In genomic region chr2:156332452-156333273, GRCh38 we compare ENCODE assay signal across 8 cellular contexts. TPM values are rescaled to one million over a fixed set of nuclear protein-coding genes. Genes with fewer than 3 reads are reported as not detected.
DNase-seq lines count a peak whose midpoint lies in the region; TF ChIP-seq lines count a peak whose summit lies in the region.

Gene NR4A2 (minus strand): TSS chr2:156332721. CDS start chr2:156330186, 2,535 bp downstream.

- in situ Hi-C loops in GM23248 (cut with MboI), result no loop called here

- H2AFZ ChIP-seq in GM23248, result peak within 1 kb of the TSS; percentile 84
- peak within 1 kb of the TSS; percentile 48 for H2AFZ ChIP-seq in neural cell (ENCODE audit: low read depth, low read length)

- no peaks in the 10 kb centered on the region for H4K20me1 ChIP-seq in DOHH2 (ENCODE audit: control insufficient read depth, insufficient read depth, low read depth, low read length)
- H4K20me1 ChIP-seq in GM23248 (ENCODE audit: insufficient read depth), result no peaks in the 10 kb centered on the region
- H4K20me1 ChIP-seq in neural cell (ENCODE audit: insufficient read depth), result no peaks in the 10 kb centered on the region

- H3K36me3 ChIP-seq in DOHH2 (ENCODE audit: control insufficient read depth, low read length), result no peaks in the 10 kb centered on the region
- H3K36me3 ChIP-seq in GM23248 (ENCODE audit: low read depth), result no peaks in the 10 kb centered on the region
- no peaks in the 10 kb centered on the region for H3K36me3 ChIP-seq in neural cell (ENCODE audit: insufficient read depth, low read length)
- H3K36me3 ChIP-seq in stomach, result peaks cover 7 to 23% (median 19%) of the 10 kb centered on the region in 4 donors

- TF ChIP-seq POLR2A in stomach (IDR thresholded peaks at IDR 0.05), result peak in 2 of 4 donors; percentile 67 to 84

- peaks cover 29% of the 10 kb centered on the region for H3K4me1 ChIP-seq in DOHH2 (ENCODE audit: control insufficient read depth, low read length)
- peaks cover 17% of the 10 kb centered on the region; the same call in 1 of the 2 replicates for H3K4me1 ChIP-seq in GM23248 (ENCODE audit: insufficient read depth)
- H3K4me1 ChIP-seq in stomach, result peaks cover 0 to 47% (median 24%) of the 10 kb centered on the region in 4 donors

- DNase-seq in GM23248 (peak; percentile 97), LHCN-M2 (ENCODE audit: low read depth) (peak; percentile 67), SHP77 (lab: John Stamatoyannopoulos, UW) (peak; percentile 60 to 81), fibroblast of the aortic adventitia (ENCODE audit: low read depth) (peak; percentile 91), stomach (peak; percentile 96)
- DNase-seq in activated effector memory CD4-positive, alpha-beta T cell treated with anti-CD3 and anti-CD28 coated beads, Interleukin-2, amount 50 U/mL, for 16 hours, result peak; percentile 96

- no peaks in the 10 kb centered on the region for H3K9me3 ChIP-seq in DOHH2 (ENCODE audit: control insufficient read depth, insufficient read depth, low read length)
- H3K9me3 ChIP-seq in GM23248 (ENCODE audit: low read depth), result no peaks in the 10 kb centered on the region
- H3K9me3 ChIP-seq in neural cell (ENCODE audit: low read length), result peaks cover 5% of the 10 kb centered on the region
- H3K9me3 ChIP-seq in stomach, result no peaks in the 10 kb centered on the region

- TF ChIP-seq CTCF in DOHH2 (IDR thresholded peaks at IDR 0.05; ENCODE audit: low read depth, low read length, poor library complexity, severe bottlenecking) (no peak), fibroblast of the aortic adventitia (IDR thresholded peaks at IDR 0.05; ENCODE audit: insufficient read depth, low read length) (no peak), neural cell (IDR thresholded peaks at IDR 0.05; ENCODE audit: poor library complexity, severe bottlenecking) (no peak), stomach (IDR thresholded peaks at IDR 0.05) (no peak)

- H3K4me3 ChIP-seq in DOHH2 (ENCODE audit: low read length), result peak within 1 kb of the TSS; percentile 80
- H3K4me3 ChIP-seq in GM23248, result peak within 1 kb of the TSS; percentile 78
- H3K4me3 ChIP-seq in fibroblast of the aortic adventitia (ENCODE audit: low read depth, low read length), result peak within 1 kb of the TSS; percentile 84
- peak within 1 kb of the TSS; percentile 80 for H3K4me3 ChIP-seq in neural cell (ENCODE audit: low read length)
- H3K4me3 ChIP-seq in stomach, result peak within 1 kb of the TSS; percentile 73 to 85 (median 78)

- whole genome bisulfite sequencing in GM23248 (ENCODE audit: low coverage in 1 of 2, low lambda C conversion rate in 2 of 2, missing lambda C conversion rate in 2 of 2), 2 experiments, result 1% methylated on average over 62 to 75 of the region's 76 CpGs
- 0 to 1% (median 1%) methylated on average over 60 to 76 of the region's 76 CpGs for WGBS in stomach, 5 donors

- H3K4me2 ChIP-seq in DOHH2 (ENCODE audit: low read length) (peak within 1 kb of the TSS; percentile 98), GM23248 (ENCODE audit: unreplicated experiment) (peak within 1 kb of the TSS; percentile 82), neural cell (ENCODE audit: low read length) (peak within 1 kb of the TSS; percentile 99)

- H3K79me2 ChIP-seq in DOHH2 (ENCODE audit: control insufficient read depth, low read length) (no peaks in the 10 kb centered on the region), GM23248 (ENCODE audit: insufficient read depth) (peaks cover 20% of the 10 kb centered on the region), neural cell (replicated peaks; ENCODE audit: insufficient read depth, low read length) (no peaks in the 10 kb centered on the region)

- intact Hi-C loops in stomach (cut with DNase I; ENCODE audit: low total_unique reads), result no loop called here

- H3K9me2 ChIP-seq in DOHH2 (replicated peaks; ENCODE audit: control insufficient read depth, low read length) (no peaks in the 10 kb centered on the region), GM23248 (ENCODE audit: insufficient read depth) (no peaks in the 10 kb centered on the region), neural cell (ENCODE audit: insufficient read depth, low read length) (no peaks in the 10 kb centered on the region)

- TF ChIP-seq EP300 in neural cell (conservative IDR thresholded peaks at IDR 0.05; ENCODE audit: poor library complexity, severe bottlenecking) (no peak), stomach (IDR thresholded peaks at IDR 0.05) (no peak)

- peak within 1 kb of the TSS; percentile 98 for H3K9ac ChIP-seq in GM23248
- peak within 1 kb of the TSS; percentile 51 for H3K9ac ChIP-seq in neural cell (ENCODE audit: low read length)

- no peak for TF ChIP-seq RAD21 in neural cell (conservative IDR thresholded peaks at IDR 0.05)

- H3K27ac ChIP-seq in DOHH2 (ENCODE audit: low read depth, low read length) (no peak within 1 kb of the TSS), GM23248 (peak within 1 kb of the TSS; percentile 99), neural cell (ENCODE audit: low read length) (no peak within 1 kb of the TSS), stomach (peak within 1 kb of the TSS; percentile 95 to 100 (median 99))

- H3K27me3 ChIP-seq in DOHH2 (ENCODE audit: control insufficient read depth, low read length) (peaks cover 52% of the 10 kb centered on the region), GM23248 (replicated peaks; ENCODE audit: insufficient read depth) (no peaks in the 10 kb centered on the region), neural cell (ENCODE audit: insufficient read depth, low read depth, low read length) (peaks cover 83% of the 10 kb centered on the region), stomach (peaks cover 0 to 26% (median 0%) of the 10 kb centered on the region in 3 donors)

- peaks cover 8% of the 10 kb centered on the region for H3F3A ChIP-seq in DOHH2 (ENCODE audit: control insufficient read depth, insufficient read depth)
- H3F3A ChIP-seq in GM23248 (ENCODE audit: insufficient read depth), result peaks cover 38% of the 10 kb centered on the region
- H3F3A ChIP-seq in neural cell (ENCODE audit: insufficient read depth, low read length, poor library complexity, severe bottlenecking), result peaks cover 5% of the 10 kb centered on the region

TF ChIP-seq in neural cell, 6 proteins besides CTCF, POLR2A, EP300 and RAD21:
- TF ChIP-seq REST (IDR thresholded peaks at IDR 0.05; ENCODE audit: borderline replicate concordance) (no peak), SMC3 (conservative IDR thresholded peaks at IDR 0.05; ENCODE audit: poor library complexity) (peak; percentile 16), MXI1 (conservative IDR thresholded peaks at IDR 0.05; ENCODE audit: poor library complexity, severe bottlenecking) (peak; percentile 68), EZH2 (IDR thresholded peaks at IDR 0.05; ENCODE audit: borderline replicate concordance, insufficient read depth, low read length, poor library complexity, severe bottlenecking) (no peak), TAF1 (IDR thresholded peaks at IDR 0.05; ENCODE audit: low read depth) (no peak), POLR2AphosphoS5 (IDR thresholded peaks at IDR 0.05) (no peak)
TF ChIP-seq in neural cell: peak in this region for 2.

RNA-seq across cellular contexts. Expression of gene NR4A2, which starts in this region (rescaled TPM):
- total RNA-seq in GM23248 (2014; rRNA removed; shearing (Covaris generic)), result 0.86 and 1.1 TPM in 2 replicates
- polyA plus RNA-seq in GM23248 (2016; fragmentation: Nextera tagmentation; extraction: Ambion mirVana) (1.9 and 2.9 TPM in 2 replicates), neural cell (0.48 and 1.2 TPM in 2 replicates), stomach (10 to 100 TPM in 1 of 3 donors, 1 to 10 TPM in 2; 4.7 to 20.7 (median 4.7) TPM)
- total RNA-seq in LHCN-M2 (2014; rRNA removed) (0.13 and 0.40 TPM in 2 replicates), fibroblast of the aortic adventitia (ENCODE audit: low replicate concordance) (0.41 and 0.81 TPM in 2 replicates), stomach (10 to 100 TPM in 2 of 5 donors, 1 to 10 TPM in 1, not detected in 2; 7.7 to 17.4 (median 13.8) TPM)
- 0.26 TPM for polyA plus RNA-seq in LHCN-M2 (2012)
- polyA minus RNA-seq in neural cell, result 0.23 TPM in 1 of 2 replicates, not detected in the other

Comparison
In these comparisons a context has a peak if more than half of its experiments do, and no peak if none do; other contexts are left out.
1. Peak in DNase-seq in LHCN-M2; RNA of the gene not detected or under 1 TPM.
2. Peak in DNase-seq and H3K4me3 ChIP-seq in fibroblast of the aortic adventitia; RNA of the gene not detected or under 1 TPM.
3. H3K27ac ChIP-seq: peak in GM23248 (single experiment) and stomach (5 of 5); none in DOHH2 (single experiment) and neural cell (single experiment).
4. Peak in every context shown above with its lines, with median percentiles within 50 percentile points of each other: H3K4me2 ChIP-seq, H3K4me3 ChIP-seq and DNase-seq.